In genomic region chr9:34379334-34380033, GRCh38 we compare ENCODE assay signal across 1 cellular context.
TF ChIP-seq lines count a peak whose summit lies in the region.

No MANE protein-coding gene starts in this region.

TF ChIP-seq in IMR-90, 13 proteins besides CTCF, POLR2A, EP300 and RAD21:
- TF ChIP-seq MAFK (IDR thresholded peaks at IDR 0.05; ENCODE audit: low read depth, low read length) (no peak), SMC3 (IDR thresholded peaks at IDR 0.05; ENCODE audit: low read depth, low read length) (peak; percentile 65)
